Comparison of ENCODE assay signal across 8 cellular contexts in genomic region chr1:117654485-117655219, GRCh38. TPM values are rescaled to one million over a fixed set of nuclear protein-coding genes. Genes with fewer than 3 reads are reported as not detected.
DNase-seq lines count a peak whose midpoint lies in the region; ATAC-seq and TF ChIP-seq lines count a peak whose summit lies in the region.

No MANE protein-coding gene starts in this region.

- H3K27ac Mint-ChIP-seq in activated CD8-positive, alpha-beta T cell treated with anti-CD3 and anti-CD28 coated beads for 36 hours = peak overlapping the region; percentile 60

- ATAC-seq in GM19351 (IDR thresholded peaks at IDR 0.05; ENCODE audit: unreplicated experiment) (peak; percentile 72), HG03280 (IDR thresholded peaks at IDR 0.05; ENCODE audit: unreplicated experiment) (peak; percentile 79)
- ATAC-seq in activated CD8-positive, alpha-beta T cell treated with anti-CD3 and anti-CD28 coated beads for 36 hours = peak; percentile 54

- H3K4me3 Mint-ChIP-seq in activated CD8-positive, alpha-beta T cell treated with anti-CD3 and anti-CD28 coated beads for 36 hours = no peak overlapping the region

- peaks cover 76% of the 10 kb centered on the region for H3K4me1 Mint-ChIP-seq in activated CD8-positive, alpha-beta T cell treated with anti-CD3 and anti-CD28 coated beads for 36 hours (ENCODE audit: low read depth)

- H3K36me3 Mint-ChIP-seq in activated CD8-positive, alpha-beta T cell treated with anti-CD3 and anti-CD28 coated beads for 36 hours (ENCODE audit: low read depth) = no peaks in the 10 kb centered on the region

- CTCF ChIA-PET in activated CD8-positive, alpha-beta T cell treated with anti-CD3 and anti-CD28 coated beads for 36 hours (lab: Charles Lee) = interaction anchor here (0.7 to 6.5 kb wide), 12 partner anchors 10 to 241 kb away, joined by 3 to 42 read pairs (median 6); partner anchors contain the start of gene TENT5C

- POLR2A ChIA-PET in activated CD8-positive, alpha-beta T cell treated with anti-CD3 and anti-CD28 coated beads for 36 hours (lab: Charles Lee) = interaction anchor here (1.1 to 4.6 kb wide), 8 partner anchors 11 to 275 kb away, joined by 3 to 23 read pairs (median 10); partner anchors contain the start of genes GDAP2, TENT5C and WDR3

- TF ChIP-seq CTCF in activated CD8-positive, alpha-beta T cell treated with anti-CD3 and anti-CD28 coated beads for 36 hours (IDR thresholded peaks at IDR 0.05) = no peak

- no peaks in the 10 kb centered on the region for H3K9me3 Mint-ChIP-seq in activated CD8-positive, alpha-beta T cell treated with anti-CD3 and anti-CD28 coated beads for 36 hours

- H3K27me3 Mint-ChIP-seq in activated CD8-positive, alpha-beta T cell treated with anti-CD3 and anti-CD28 coated beads for 36 hours = peaks cover 31% of the 10 kb centered on the region

- intact Hi-C loops in activated CD8-positive, alpha-beta T cell treated with anti-CD3 and anti-CD28 coated beads for 36 hours (cut with micrococcal nuclease) = loop anchor here (5.0 to 10.0 kb wide), 2 partner anchors 117 to 290 kb away; partner anchors contain the start of gene MAN1A2

- DNase-seq in COLO668 (lab: John Stamatoyannopoulos, UW; ENCODE audit: unreplicated experiment) = peak; percentile 57
- peak; percentile 35 for DNase-seq in activated CD8-positive, alpha-beta T cell treated with anti-CD3 and anti-CD28 coated beads for 36 hours
- DNase-seq in NCI-H1048 (lab: John Stamatoyannopoulos, UW) = no peak
- DNase-seq in effector CD8-positive, alpha-beta T cell (lab: John Stamatoyannopoulos, UW) = no peak
- no peak for DNase-seq in NCI-H2081 treated with DMSO at 0.1 percent for 48 hours (lab: John Stamatoyannopoulos, UW)
- DNase-seq in GDM1 (lab: John Stamatoyannopoulos, UW) = no peak

RNA-seq across cellular contexts. Expression of gene TENT5C, which starts 48.8 kb away (rescaled TPM):
- total RNA-seq in activated CD8-positive, alpha-beta T cell treated with anti-CD3 and anti-CD28 coated beads for 36 hours = 10 to 100 TPM; 13.1 to 13.6 TPM

Comparison
In these comparisons a context has a peak if more than half of its experiments do, and no peak if none do; other contexts are left out.
1. DNase-seq: peak in COLO668 (single experiment) and activated CD8-positive, alpha-beta T cell treated with anti-CD3 and anti-CD28 coated beads for 36 hours (single experiment); none in NCI-H1048 (single experiment), effector CD8-positive, alpha-beta T cell (single experiment), NCI-H2081 treated with DMSO at 0.1 percent for 48 hours (single experiment) and GDM1 (single experiment).
2. Peak in every context shown above with its lines, with median percentiles within 50 percentile points of each other: ATAC-seq.